8 cellular contexts compared by ENCODE assay signal in the genomic region with DNA sequence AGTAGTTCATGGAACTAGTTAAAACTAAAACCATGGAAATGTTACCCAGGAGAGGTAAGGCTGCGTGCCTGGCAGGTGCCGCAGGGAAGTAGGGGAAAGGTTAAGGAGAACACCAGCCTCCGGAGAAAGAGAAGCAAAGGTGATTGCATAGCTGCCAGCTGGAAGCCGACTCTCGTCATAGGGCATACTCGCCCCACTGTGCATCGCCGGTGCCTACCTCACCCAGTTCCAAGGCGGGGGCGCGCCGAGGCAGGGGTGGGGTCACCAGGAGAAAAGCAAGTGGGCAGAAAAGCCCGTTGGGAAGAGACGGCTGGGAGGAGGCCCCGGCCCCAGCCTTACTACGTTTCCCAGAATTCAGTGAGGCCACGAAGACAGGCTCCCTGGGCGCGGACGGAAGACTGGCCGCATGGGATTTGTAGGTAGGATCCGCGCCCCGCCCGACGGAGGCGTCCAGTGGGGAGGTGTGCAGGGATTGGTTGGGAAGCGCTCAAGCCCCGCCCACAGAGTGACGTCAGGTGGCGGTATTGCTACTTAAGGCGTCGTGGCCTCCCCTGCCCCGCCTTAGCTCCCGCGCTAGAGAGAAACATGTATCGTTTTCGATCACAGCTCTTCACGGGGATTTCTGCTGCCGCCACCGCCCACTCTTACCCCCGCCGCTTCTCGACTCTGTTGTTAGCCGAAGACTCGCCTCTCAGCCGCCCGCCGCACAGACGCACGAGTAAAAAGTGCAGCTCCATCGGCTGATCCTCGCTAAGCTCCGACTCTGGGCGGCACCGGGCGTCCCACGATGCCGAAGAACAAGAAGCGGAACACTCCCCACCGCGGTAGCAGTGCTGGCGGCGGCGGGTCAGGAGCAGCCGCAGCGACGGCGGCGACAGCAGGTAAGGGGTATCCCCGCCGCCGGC. TPM values are rescaled to one million over a fixed set of nuclear protein-coding genes. Genes with fewer than 3 reads are reported as not detected.
A peak's percentile ranks its signal among the peaks of the same experiment; 100 is the strongest.
DNase-seq lines count a peak whose midpoint lies in the region; ATAC-seq and TF ChIP-seq lines count a peak whose summit lies in the region.

A gene with protein sequence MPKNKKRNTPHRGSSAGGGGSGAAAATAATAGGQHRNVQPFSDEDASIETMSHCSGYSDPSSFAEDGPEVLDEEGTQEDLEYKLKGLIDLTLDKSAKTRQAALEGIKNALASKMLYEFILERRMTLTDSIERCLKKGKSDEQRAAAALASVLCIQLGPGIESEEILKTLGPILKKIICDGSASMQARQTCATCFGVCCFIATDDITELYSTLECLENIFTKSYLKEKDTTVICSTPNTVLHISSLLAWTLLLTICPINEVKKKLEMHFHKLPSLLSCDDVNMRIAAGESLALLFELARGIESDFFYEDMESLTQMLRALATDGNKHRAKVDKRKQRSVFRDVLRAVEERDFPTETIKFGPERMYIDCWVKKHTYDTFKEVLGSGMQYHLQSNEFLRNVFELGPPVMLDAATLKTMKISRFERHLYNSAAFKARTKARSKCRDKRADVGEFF (plus strand): TSS at position 559 of the 905 bp plus-strand sequence. CDS start 229 bp downstream, at position 788.

- H3K9me3 ChIP-seq in heart left ventricle = no peaks in the 10 kb centered on the region
- H3K9me3 ChIP-seq in upper lobe of left lung = no peaks in the 10 kb centered on the region

- peak in 1 of 4 donors; percentile 87 for TF ChIP-seq EP300 in upper lobe of left lung (IDR thresholded peaks at IDR 0.05)

- H3K27me3 ChIP-seq in heart left ventricle = no peaks in the 10 kb centered on the region
- no peaks in the 10 kb centered on the region for H3K27me3 ChIP-seq in upper lobe of left lung

- peak; percentile 96 for DNase-seq in GM13976 (ENCODE audit: low spot score)
- DNase-seq in NCI-H146 treated with DMSO at 0.1 percent for 48 hours (lab: John Stamatoyannopoulos, UW; ENCODE audit: unreplicated experiment) = peak; percentile 97
- peak; percentile 97 for DNase-seq in amniotic epithelial cell (ENCODE audit: low read depth)
- DNase-seq in heart left ventricle = peak; percentile 98 to 100 (median 100)
- peak; percentile 99 to 100 (median 100) for DNase-seq in posterior cingulate gyrus
- peak; percentile 97 to 100 for DNase-seq in upper lobe of left lung

- in situ Hi-C loops in GM13976 (cut with MboI; ENCODE audit: low sequenced_read_pairs, unreplicated experiment) = no loop called here

- WGBS in heart left ventricle, 4 donors = 0 to 1% (median 0%) methylated on average over 46 to 73 of the region's 73 CpGs
- 0 to 1% methylated on average over 13 to 52 of the region's 73 CpGs for WGBS in upper lobe of left lung, 2 donors

- ATAC-seq in HG02870 (IDR thresholded peaks at IDR 0.05; ENCODE audit: unreplicated experiment) (peak; percentile 66), heart left ventricle (peak; percentile 93 to 97 (median 94)), upper lobe of left lung (ENCODE audit: low FRiP score in 2 of 2) (peak; percentile 95 to 98)

- no peak for TF ChIP-seq CTCF in GM13976 (IDR thresholded peaks at IDR 0.05; ENCODE audit: borderline replicate concordance, control extremely low read depth, extremely low read depth, insufficient read depth, missing control alignments)
- peak in 1 of 12 donors; percentile 7 for TF ChIP-seq CTCF in heart left ventricle (IDR thresholded peaks at IDR 0.05)
- peak in 2 of 6 experiments; percentile 4 to 6 for TF ChIP-seq CTCF in upper lobe of left lung (IDR thresholded peaks at IDR 0.05)

- H3K36me3 ChIP-seq in heart left ventricle (peaks cover 0 to 2% (median 0%) of the 10 kb centered on the region in 9 donors), upper lobe of left lung (no peaks in the 10 kb centered on the region)

- intact Hi-C loops in T-helper 1 cell treated with Interleukin-12 subunit alpha and Interleukin-12 subunit beta and Interleukin-4 antibody, amounts not matched to agents 30 ng/mL and 1 ng/mL, for 36 hours (cut with micrococcal nuclease) = loop anchor here (1.0 to 10.0 kb wide), 8 partner anchors 28 to 1367 kb away; a partner anchor contains a TSS
- intact Hi-C loops in heart left ventricle (cut with DNase I) = loop anchor here in 3 of 10 donors (2.0 to 5.0 kb wide), 4 partner anchors 31 to 667 kb away; a partner anchor contains a TSS
- intact Hi-C loops in posterior cingulate gyrus (cut with DNase I) = no loop called here

- H3K4me3 ChIP-seq in heart left ventricle (peak within 1 kb of the TSS; percentile 73 to 99 (median 86)), upper lobe of left lung (peak within 1 kb of the TSS; percentile 77 to 98 (median 88))

- peak; percentile 96 to 100 for TF ChIP-seq POLR2A in heart left ventricle (IDR thresholded peaks at IDR 0.05)
- peak; percentile 95 to 99 (median 99) for TF ChIP-seq POLR2A in upper lobe of left lung (IDR thresholded peaks at IDR 0.05)

- H3K27ac ChIP-seq in heart left ventricle = peak within 1 kb of the TSS; percentile 90 to 100 (median 97)
- peak within 1 kb of the TSS; percentile 97 to 100 (median 98) for H3K27ac ChIP-seq in upper lobe of left lung

- H3K4me1 ChIP-seq in heart left ventricle (peaks cover 4 to 42% (median 27%) of the 10 kb centered on the region in 12 donors), upper lobe of left lung (peaks cover 25 to 36% (median 33%) of the 10 kb centered on the region in 4 donors)

RNA-seq across cellular contexts. Expression of the gene that starts here (rescaled TPM):
- total RNA-seq in T-helper 1 cell treated with Interleukin-12 subunit alpha and Interleukin-12 subunit beta and Interleukin-4 antibody, amounts not matched to agents 30 ng/mL and 1 ng/mL, for 36 hours = 35.1 and 35.3 TPM in 2 replicates
- total RNA-seq in heart left ventricle = 10 to 100 TPM; 11.3 to 50.6 (median 26.3) TPM
- polyA plus RNA-seq in heart left ventricle = 10 to 100 TPM; 36.2 to 74.7 TPM
- total RNA-seq in upper lobe of left lung = 10 to 100 TPM; 28.8 to 95.3 (median 49.2) TPM

Comparison
In these comparisons a context has a peak if more than half of its experiments do, and no peak if none do; other contexts are left out.
1. Peak in every context shown above with its lines: DNase-seq, ATAC-seq, H3K4me3 ChIP-seq and H3K27ac ChIP-seq.